In genomic region chr7:119377861-119378260, GRCh38 we compare ENCODE assay signal across 7 cellular contexts.
"Had no signal": no experiment of that assay in that cellular context is flagged by ENCODE, and none has a peak within 500 bp of the region (broad histone marks: within the 10 kb centered on the region; RNA-seq: fewer than 3 reads in every experiment).

No MANE protein-coding gene starts in this region.

- DNase-seq: IMR-90, KBM-7, KG1 had no signal

- ATAC-seq: HepG2 had no signal

- FAIRE-seq: HepG2, HTR-8/SVneo had no signal

- H3K27ac ChIP-seq: HL-60, KMS-11 had no signal

- H3K9ac ChIP-seq: KMS-11 had no signal

- H3K4me2 ChIP-seq: KMS-11 had no signal
